ENCODE assay signal across 33 cellular contexts in the genomic region with DNA sequence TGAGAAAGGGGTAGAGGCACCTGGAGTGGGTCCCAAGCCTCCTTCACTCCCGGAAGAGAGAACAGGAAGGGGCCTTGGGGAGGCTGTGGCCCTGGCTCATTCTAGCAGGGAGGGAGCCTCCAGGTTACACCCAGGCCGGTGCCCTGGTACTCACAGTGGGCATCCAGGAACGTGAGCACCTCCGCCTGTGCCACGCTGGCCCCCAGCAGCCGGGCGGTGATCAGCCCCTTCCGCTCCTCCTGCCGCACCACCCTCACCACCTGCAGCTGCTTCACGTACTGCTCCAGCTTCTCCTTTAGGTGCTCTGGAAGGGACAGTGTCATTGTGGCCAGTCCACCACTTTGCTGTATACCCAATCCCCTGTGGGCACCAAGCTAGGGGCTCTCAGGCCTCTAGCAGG. TPM values are rescaled to one million over a fixed set of nuclear protein-coding genes. Genes with fewer than 3 reads are reported as not detected.
"Had no signal": no experiment of that assay in that cellular context is flagged by ENCODE, and none has a peak within 500 bp of the region (broad histone marks: within the 10 kb centered on the region; RNA-seq: fewer than 3 reads in every experiment).

No MANE protein-coding gene starts in this region.

- ATAC-seq: activated T-cell treated with anti-CD3 and anti-CD28 coated beads, Interleukin-2, amount 50 U/mL, for 4 hours; K562; PC-3 had no signal

- H3K9ac ChIP-seq: SK-N-SH had no signal

- H3K9me3 Mint-ChIP-seq: activated CD4-positive, alpha-beta T cell treated with anti-CD3 and anti-CD28 coated beads, Interleukin-2, amount 10 ng/mL, durations not matched to agents 24 days and 14 days; activated naive CD4-positive, alpha-beta T cell treated with anti-CD3 and anti-CD28 coated beads for 36 hours; activated naive CD8-positive, alpha-beta T cell treated with anti-CD3 and anti-CD28 coated beads for 36 hours; activated T-cell treated with anti-CD3 and anti-CD28 coated beads, Interleukin-2, amount 50 U/mL, for 4 hours; activated T-helper 1 cell treated with anti-CD3 and anti-CD28 coated beads, Interleukin-12 subunit alpha, Interleukin-12 subunit beta, Interleukin-2, Interleukin-4 antibody, amounts not matched to agents 30 ng/mL and 10 ng/mL and 1 ng/mL, durations not matched to agents 14 hours and 24 hours and 36 hours; T-helper 1 cell treated with Interleukin-12 subunit alpha and Interleukin-12 subunit beta and Interleukin-4 antibody, amounts not matched to agents 30 μg/mL and 1 μg/mL, for 36 hours; T-helper 2 cell treated with Interferon-gamma antibody and Interleukin-4, amounts not matched to agents 5 μg/mL and 100 μg/mL, for 36 hours had no signal

- DNase-seq: activated CD4-positive, alpha-beta T cell treated with anti-CD3 and anti-CD28 coated beads, Interleukin-2, amount 10 ng/mL, durations not matched to agents 24 days and 14 days; activated CD4-positive, alpha-beta T cell treated with anti-CD3 and anti-CD28 coated beads, Interleukin-2, amount 50 U/mL, for 4 hours; activated CD8-positive, alpha-beta memory T cell treated with anti-CD3 and anti-CD28 coated beads, Interleukin-2, amount 50 U/mL, for 4 hours; activated gamma-delta T cell treated with Interleukin-2 at 50 U/mL for 16 hours; activated naive CD4-positive, alpha-beta T cell treated with anti-CD3 and anti-CD28 coated beads for 36 hours; activated naive CD8-positive, alpha-beta T cell treated with anti-CD3 and anti-CD28 coated beads for 36 hours; activated T-cell treated with anti-CD3 and anti-CD28 coated beads for 4 hours; activated T-cell treated with anti-CD3 and anti-CD28 coated beads, Interleukin-2, amount 50 U/mL, for 4 hours; amniotic stem cell; aorta; brain microvascular endothelial cell; NCI-H1092 treated with DMSO at 0.1 percent for 48 hours; NCI-H1417; NCI-H146; NCI-H187; NCI-H2029 treated with DMSO at 0.1 percent for 48 hours; NCI-H2107; NCI-H2171; NCI-H510A; NCI-H526; NCI-H748 treated with DMSO at 0.1 percent for 48 hours; NK-92 treated with Interleukin-12 subunit alpha and Interleukin-12 subunit beta, amount 100 ng/mL, for 24 hours; PC-3; Peyer's patch; RPMI8226; SHP77 treated with DMSO at 0.1 percent for 48 hours; SK-N-SH had no signal

- H3K4me2 ChIP-seq: SK-N-SH had no signal

- H3K36me3 ChIP-seq: brain microvascular endothelial cell had no signal

- H3K4me3 Mint-ChIP-seq: activated CD4-positive, alpha-beta T cell treated with anti-CD3 and anti-CD28 coated beads, Interleukin-2, amount 10 ng/mL, durations not matched to agents 24 days and 14 days; activated naive CD4-positive, alpha-beta T cell treated with anti-CD3 and anti-CD28 coated beads for 36 hours; activated naive CD8-positive, alpha-beta T cell treated with anti-CD3 and anti-CD28 coated beads for 36 hours; activated T-cell treated with anti-CD3 and anti-CD28 coated beads, Interleukin-2, amount 50 U/mL, for 4 hours; activated T-helper 1 cell treated with anti-CD3 and anti-CD28 coated beads, Interleukin-12 subunit alpha, Interleukin-12 subunit beta, Interleukin-2, Interleukin-4 antibody, amounts not matched to agents 30 ng/mL and 10 ng/mL and 1 ng/mL, durations not matched to agents 14 hours and 24 hours and 36 hours; T-helper 1 cell treated with Interleukin-12 subunit alpha and Interleukin-12 subunit beta and Interleukin-4 antibody, amounts not matched to agents 30 μg/mL and 1 μg/mL, for 36 hours; T-helper 2 cell treated with Interferon-gamma antibody and Interleukin-4, amounts not matched to agents 5 μg/mL and 100 μg/mL, for 36 hours had no signal

- H3K27ac ChIP-seq: brain microvascular endothelial cell, Peyer's patch, SJSA1 had no signal

- H3K4me3 ChIP-seq: K562, Peyer's patch, SJSA1 had no signal

- H3K27ac Mint-ChIP-seq: activated CD4-positive, alpha-beta T cell treated with anti-CD3 and anti-CD28 coated beads, Interleukin-2, amount 10 ng/mL, durations not matched to agents 24 days and 14 days; activated naive CD4-positive, alpha-beta T cell treated with anti-CD3 and anti-CD28 coated beads for 36 hours; activated naive CD8-positive, alpha-beta T cell treated with anti-CD3 and anti-CD28 coated beads for 36 hours; activated T-helper 1 cell treated with anti-CD3 and anti-CD28 coated beads, Interleukin-12 subunit alpha, Interleukin-12 subunit beta, Interleukin-2, Interleukin-4 antibody, amounts not matched to agents 30 ng/mL and 10 ng/mL and 1 ng/mL, durations not matched to agents 14 hours and 24 hours and 36 hours; T-helper 1 cell treated with Interleukin-12 subunit alpha and Interleukin-12 subunit beta and Interleukin-4 antibody, amounts not matched to agents 30 μg/mL and 1 μg/mL, for 36 hours; T-helper 2 cell treated with Interferon-gamma antibody and Interleukin-4, amounts not matched to agents 5 μg/mL and 100 μg/mL, for 36 hours had no signal

- H3K27me3 Mint-ChIP-seq: activated CD4-positive, alpha-beta T cell treated with anti-CD3 and anti-CD28 coated beads, Interleukin-2, amount 10 ng/mL, durations not matched to agents 24 days and 14 days; activated naive CD8-positive, alpha-beta T cell treated with anti-CD3 and anti-CD28 coated beads for 36 hours had no signal

- H3K9me3 ChIP-seq: Peyer's patch, SJSA1, SK-N-SH had no signal

- H3K27me3 ChIP-seq: brain microvascular endothelial cell, Peyer's patch, SJSA1 had no signal

RNA-seq across cellular contexts. Expression of gene CELA1, which starts 18.8 kb away (rescaled TPM):
- total RNA-seq: activated CD4-positive, alpha-beta T cell treated with anti-CD3 and anti-CD28 coated beads, Interleukin-2, amount 10 ng/mL, durations not matched to agents 24 days and 14 days; activated naive CD8-positive, alpha-beta T cell treated with anti-CD3 and anti-CD28 coated beads for 36 hours; activated T-cell treated with anti-CD3 and anti-CD28 coated beads, Interleukin-2, amount 50 U/mL, for 4 hours; activated T-helper 1 cell treated with anti-CD3 and anti-CD28 coated beads, Interleukin-12 subunit alpha, Interleukin-12 subunit beta, Interleukin-2, Interleukin-4 antibody, amounts not matched to agents 30 ng/mL and 10 ng/mL and 1 ng/mL, durations not matched to agents 14 hours and 24 hours and 36 hours; aorta; M059J; PC-3; Peyer's patch had no signal

RNA-seq across cellular contexts. Expression of gene BIN2, which starts 41.3 kb away (rescaled TPM):
- total RNA-seq: M059J, PC-3 had no signal
